Comparison of ENCODE assay signal across 8 cellular contexts in the genomic region with DNA sequence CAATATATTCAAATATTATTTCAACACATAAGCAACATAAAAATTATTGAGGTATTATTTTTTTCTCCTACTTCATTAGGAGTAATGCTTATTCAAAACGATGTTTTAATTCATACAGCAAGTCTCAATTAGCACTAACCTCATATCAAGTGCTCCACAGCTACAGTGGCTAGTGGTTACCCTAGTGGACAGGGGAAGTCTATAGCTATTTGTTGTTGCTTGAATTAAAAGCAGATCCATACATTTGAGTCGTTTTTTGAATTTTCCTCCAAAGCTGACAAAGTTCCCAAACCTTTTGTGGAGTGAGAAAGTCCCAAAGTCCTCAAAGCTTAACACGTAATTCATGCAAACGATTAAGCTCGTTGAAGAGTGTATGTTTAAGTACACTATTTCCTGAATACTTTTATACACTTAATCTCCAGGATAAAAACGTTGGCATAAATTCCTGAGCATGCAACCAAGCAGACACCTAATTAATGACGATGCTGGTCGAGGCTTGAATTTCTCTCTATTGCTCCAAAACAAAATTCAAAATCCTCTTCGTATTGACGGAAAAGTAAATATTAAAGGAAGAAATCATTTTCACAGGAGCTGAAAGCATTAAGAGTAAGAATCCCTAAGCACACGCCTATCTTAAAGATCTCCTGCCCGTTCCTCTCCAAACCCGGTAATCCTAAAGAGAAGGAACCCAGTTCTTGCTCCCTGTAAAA.
DNase-seq lines count a peak whose midpoint lies in the region; ATAC-seq and TF ChIP-seq lines count a peak whose summit lies in the region.

No MANE protein-coding gene starts in this region.

- H4K20me1 ChIP-seq in DND-41 (ENCODE audit: insufficient read depth, low read length), result peaks cover 8% of the 10 kb centered on the region; the same call in 1 of the 2 replicates

- no peaks in the 10 kb centered on the region for H3K27me3 ChIP-seq in DND-41 (ENCODE audit: insufficient read depth, low read length, poor library complexity)
- H3K27me3 ChIP-seq in mucosa of stomach (ENCODE audit: control insufficient read depth, insufficient read depth, low read length), result no peaks in the 10 kb centered on the region

- H3K4me2 ChIP-seq in DND-41 (ENCODE audit: insufficient read depth, low read length), result peak overlapping the region; percentile 98

- no peak for DNase-seq in DND-41
- peak; percentile 35 for DNase-seq in NB4 (ENCODE audit: low read depth)
- peak in 1 of 61 donors; percentile 1 for DNase-seq in caudate nucleus (lab: John Stamatoyannopoulos, UW)
- DNase-seq in NCI-H1436 treated with DMSO at 0.1 percent for 48 hours (lab: John Stamatoyannopoulos, UW), result no peak
- DNase-seq in dedifferentiated amniotic fluid mesenchymal stem cell (ENCODE audit: extremely low spot score), result no peak

- peaks cover 60% of the 10 kb centered on the region for H3K79me2 ChIP-seq in DND-41 (ENCODE audit: insufficient read depth, low read length)

- H3K27ac ChIP-seq in DND-41 (ENCODE audit: low read length), result peak overlapping the region; percentile 78
- H3K27ac ChIP-seq in caudate nucleus (ENCODE audit: low read depth, low read length), result peak overlapping the region; percentile 91

- TF ChIP-seq POLR2A in NB4 (IDR thresholded peaks at IDR 0.05; ENCODE audit: extremely low read depth, insufficient read length), result no peak

- H3K4me3 ChIP-seq in DND-41 (ENCODE audit: low read depth in 1 of 2, low read length in 2 of 2) (peak overlapping the region; percentile 60 to 93), NB4 (ENCODE audit: low read depth, low read length) (peak overlapping the region; percentile 89), mucosa of stomach (ENCODE audit: low read length) (peak overlapping the region; percentile 94)

- H3K36me3 ChIP-seq in DND-41 (ENCODE audit: insufficient read depth, low read length) (no peaks in the 10 kb centered on the region; the same call in 1 of the 2 replicates), mucosa of stomach (ENCODE audit: control insufficient read depth, insufficient read depth, low read length) (no peaks in the 10 kb centered on the region)

- no peak for TF ChIP-seq CTCF in DND-41 (IDR thresholded peaks at IDR 0.05; ENCODE audit: borderline replicate concordance, extremely low read depth, low read length, poor library complexity, severe bottlenecking)
- TF ChIP-seq CTCF in NB4 (IDR thresholded peaks at IDR 0.05; ENCODE audit: low read depth, low read length), result no peak

- H3K9ac ChIP-seq in DND-41 (ENCODE audit: low read depth, low read length) (peak overlapping the region; percentile 91), mucosa of stomach (ENCODE audit: low read length) (peak overlapping the region; percentile 90)

- peak overlapping the region; percentile 74 for H2AFZ ChIP-seq in DND-41 (ENCODE audit: low read depth, low read length)

- no peaks in the 10 kb centered on the region for H3K9me3 ChIP-seq in DND-41 (ENCODE audit: insufficient read depth, low read length, severe bottlenecking)
- H3K9me3 ChIP-seq in mucosa of stomach (ENCODE audit: control insufficient read depth, low read length), result no peaks in the 10 kb centered on the region

- ATAC-seq in DND-41 (ENCODE audit: insufficient read depth, low read depth), result no peak
- no peak for ATAC-seq in GM21367 (IDR thresholded peaks at IDR 0.05; ENCODE audit: unreplicated experiment)
- no peak for ATAC-seq in GM18502 (IDR thresholded peaks at IDR 0.05; ENCODE audit: poor library complexity, unreplicated experiment)

- peaks cover 42% of the 10 kb centered on the region for H3K4me1 ChIP-seq in DND-41 (ENCODE audit: insufficient read depth, low read length)
- H3K4me1 ChIP-seq in mucosa of stomach (ENCODE audit: control insufficient read depth, insufficient read depth, low read length), result peaks cover 8% of the 10 kb centered on the region
